In the genomic region with DNA sequence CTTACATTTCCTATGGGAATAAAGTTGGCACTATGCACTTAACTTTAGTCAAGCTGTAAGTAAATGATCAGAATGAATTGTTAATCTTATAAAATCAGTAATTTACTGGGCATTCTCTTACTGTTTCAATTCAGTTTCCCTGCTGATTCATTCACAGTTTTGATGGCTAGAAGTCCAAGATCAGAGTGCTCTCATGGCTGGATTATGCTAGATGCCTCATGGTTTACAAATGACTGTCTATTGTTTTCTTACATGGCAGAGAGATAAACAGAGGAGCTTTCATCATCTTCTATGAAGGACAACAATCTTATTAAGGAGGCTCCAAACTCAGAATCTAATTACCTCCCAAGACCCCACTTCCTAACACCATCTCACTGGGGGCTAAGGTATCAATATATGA, we compare ENCODE assay signal across 29 cellular contexts.
"Had no signal": no experiment of that assay in that cellular context is flagged by ENCODE, and none has a peak within 500 bp of the region (broad histone marks: within the 10 kb centered on the region; RNA-seq: fewer than 3 reads in every experiment).

No MANE protein-coding gene starts in this region.

- H2AFZ ChIP-seq: neural progenitor cell, parathyroid adenoma had no signal

- H3K27ac ChIP-seq: brain microvascular endothelial cell, esophagus muscularis mucosa, gastroesophageal sphincter, neural progenitor cell, parathyroid adenoma, spleen, testis, transverse colon had no signal

- DNase-seq: activated B cell treated with CpG ODN at 0.5 μM for 24 hours; activated CD4-positive, alpha-beta T cell treated with anti-CD3 and anti-CD28 coated beads, Interleukin-2, amount 50 U/mL, for 4 hours; activated CD8-positive, alpha-beta memory T cell treated with anti-CD3 and anti-CD28 coated beads for 24 hours; activated effector memory CD4-positive, alpha-beta T cell treated with anti-CD3 and anti-CD28 coated beads, Interleukin-2, amount 50 U/mL, for 16 hours; activated naive CD4-positive, alpha-beta T cell treated with anti-CD3 and anti-CD28 coated beads for 36 hours; activated naive CD8-positive, alpha-beta T cell treated with anti-CD3 and anti-CD28 coated beads, Interleukin-2, amount 10 ng/mL, durations not matched to agents 7 days and 5 days; amniotic stem cell; brain microvascular endothelial cell; cortex of kidney; head of caudate nucleus; kidney; left colon; mammary epithelial cell; naive thymus-derived CD4-positive, alpha-beta T cell; occipital lobe; right cardiac atrium; spleen; stimulated activated CD4-positive, alpha-beta T cell treated with anti-CD3 and anti-CD28 coated beads, Interleukin-2, amount 100 ng/mL, for 48 hours; stimulated activated naive CD4-positive, alpha-beta T cell treated with Interleukin-2 at 50 U/mL for 16 hours; T-helper 1 cell; testis; transverse colon had no signal

- H3K36me3 Mint-ChIP-seq: activated naive CD8-positive, alpha-beta T cell treated with anti-CD3 and anti-CD28 coated beads, Interleukin-2, amount 10 ng/mL, durations not matched to agents 7 days and 5 days; naive thymus-derived CD4-positive, alpha-beta T cell; neural progenitor cell had no signal

- H3K27me3 Mint-ChIP-seq: activated naive CD8-positive, alpha-beta T cell treated with anti-CD3 and anti-CD28 coated beads, Interleukin-2, amount 10 ng/mL, durations not matched to agents 7 days and 5 days had no signal

- H3K4me3 Mint-ChIP-seq: activated B cell treated with CpG ODN at 0.5 μM for 24 hours; activated naive CD4-positive, alpha-beta T cell treated with anti-CD3 and anti-CD28 coated beads for 36 hours; activated naive CD8-positive, alpha-beta T cell treated with anti-CD3 and anti-CD28 coated beads, Interleukin-2, amount 10 ng/mL, durations not matched to agents 7 days and 5 days; activated T-helper 1 cell treated with anti-CD3 and anti-CD28 coated beads, Interleukin-12 subunit alpha, Interleukin-12 subunit beta, Interleukin-2, Interleukin-4 antibody, amounts not matched to agents 30 ng/mL and 10 ng/mL and 1 ng/mL, durations not matched to agents 14 hours and 24 hours and 36 hours; mesothelial cell of epicardium; naive thymus-derived CD4-positive, alpha-beta T cell; neural progenitor cell; T-helper 2 cell treated with Interferon-gamma antibody and Interleukin-4, amounts not matched to agents 5 μg/mL and 100 μg/mL, for 36 hours had no signal

- H3K79me2 ChIP-seq: parathyroid adenoma had no signal

- H3K36me3 ChIP-seq: brain microvascular endothelial cell, esophagus muscularis mucosa, gastroesophageal sphincter, neural progenitor cell, spleen, transverse colon had no signal

- H3K9ac ChIP-seq: neural progenitor cell, parathyroid adenoma had no signal

- H3K4me1 ChIP-seq: esophagus muscularis mucosa, gastroesophageal sphincter, neural progenitor cell, parathyroid adenoma, spleen, testis, transverse colon had no signal

- H3K9me3 Mint-ChIP-seq: activated B cell treated with CpG ODN at 0.5 μM for 24 hours; activated naive CD4-positive, alpha-beta T cell treated with anti-CD3 and anti-CD28 coated beads for 36 hours; activated naive CD8-positive, alpha-beta T cell treated with anti-CD3 and anti-CD28 coated beads, Interleukin-2, amount 10 ng/mL, durations not matched to agents 7 days and 5 days; activated T-helper 1 cell treated with anti-CD3 and anti-CD28 coated beads, Interleukin-12 subunit alpha, Interleukin-12 subunit beta, Interleukin-2, Interleukin-4 antibody, amounts not matched to agents 30 ng/mL and 10 ng/mL and 1 ng/mL, durations not matched to agents 14 hours and 24 hours and 36 hours; neural progenitor cell; T-helper 2 cell treated with Interferon-gamma antibody and Interleukin-4, amounts not matched to agents 5 μg/mL and 100 μg/mL, for 36 hours had no signal

- H3K9me3 ChIP-seq: esophagus muscularis mucosa, gastroesophageal sphincter, testis, transverse colon had no signal

- H3K27me3 ChIP-seq: brain microvascular endothelial cell, esophagus muscularis mucosa, gastroesophageal sphincter, neural progenitor cell, spleen, testis, transverse colon had no signal

- ATAC-seq: gastroesophageal sphincter; left colon; naive thymus-derived CD4-positive, alpha-beta T cell; right cardiac atrium had no signal

- H3K4me1 Mint-ChIP-seq: activated B cell treated with CpG ODN at 0.5 μM for 24 hours; activated naive CD8-positive, alpha-beta T cell treated with anti-CD3 and anti-CD28 coated beads, Interleukin-2, amount 10 ng/mL, durations not matched to agents 7 days and 5 days; naive thymus-derived CD4-positive, alpha-beta T cell; neural progenitor cell had no signal

- H3K4me3 ChIP-seq: esophagus muscularis mucosa, gastroesophageal sphincter, neural progenitor cell, spleen, testis, transverse colon had no signal

- H3K27ac Mint-ChIP-seq: activated B cell treated with CpG ODN at 0.5 μM for 24 hours; activated naive CD4-positive, alpha-beta T cell treated with anti-CD3 and anti-CD28 coated beads for 36 hours; activated naive CD8-positive, alpha-beta T cell treated with anti-CD3 and anti-CD28 coated beads, Interleukin-2, amount 10 ng/mL, durations not matched to agents 7 days and 5 days; activated T-helper 1 cell treated with anti-CD3 and anti-CD28 coated beads, Interleukin-12 subunit alpha, Interleukin-12 subunit beta, Interleukin-2, Interleukin-4 antibody, amounts not matched to agents 30 ng/mL and 10 ng/mL and 1 ng/mL, durations not matched to agents 14 hours and 24 hours and 36 hours; mesothelial cell of epicardium; naive thymus-derived CD4-positive, alpha-beta T cell; neural progenitor cell; T-helper 2 cell treated with Interferon-gamma antibody and Interleukin-4, amounts not matched to agents 5 μg/mL and 100 μg/mL, for 36 hours had no signal

- H3K4me2 ChIP-seq: neural progenitor cell had no signal
